ENCODE assay signal across 9 cellular contexts in the genomic region with DNA sequence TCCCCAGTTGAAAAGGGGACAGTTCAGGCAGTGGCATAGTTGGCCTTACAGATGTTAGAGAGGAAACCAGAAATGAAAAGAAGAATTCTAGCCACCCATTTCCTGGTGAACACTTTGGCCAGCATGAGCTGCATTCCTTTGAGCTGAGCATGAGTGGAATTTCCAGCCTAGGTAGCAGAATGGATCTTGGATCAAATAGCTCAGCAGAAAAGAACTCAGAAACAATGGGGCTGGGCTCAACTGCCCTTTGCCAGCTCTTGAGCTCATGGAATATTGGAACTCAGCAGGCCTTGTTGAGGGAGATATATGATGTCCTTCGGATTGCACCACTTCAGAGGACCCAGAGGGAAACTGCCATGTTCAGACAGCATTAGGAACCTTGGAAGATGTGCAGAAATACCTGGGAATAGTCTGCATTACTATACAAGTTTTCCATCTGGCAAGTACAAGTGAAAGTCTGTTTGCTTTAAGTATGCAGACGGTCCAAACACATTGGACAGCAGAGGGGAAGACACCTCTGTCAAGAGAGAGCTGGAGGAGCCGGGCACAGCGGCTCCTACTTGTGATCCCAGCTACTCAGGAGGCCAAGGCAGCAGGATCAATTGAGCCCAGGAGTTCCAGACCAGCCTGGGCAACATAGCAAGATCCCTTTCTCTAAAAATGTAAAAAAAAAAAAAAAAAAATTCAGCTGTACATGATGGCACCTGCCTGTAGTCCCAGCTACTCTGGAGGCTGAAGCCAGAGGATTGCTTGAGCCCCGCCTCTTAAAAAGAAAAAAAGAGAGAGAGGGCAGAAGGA. TPM values are rescaled to one million over a fixed set of nuclear protein-coding genes. Genes with fewer than 3 reads are reported as not detected.
DNase-seq lines count a peak whose midpoint lies in the region; ATAC-seq and TF ChIP-seq lines count a peak whose summit lies in the region.
"Had no signal": no experiment of that assay in that cellular context is flagged by ENCODE, and none has a peak within 500 bp of the region (broad histone marks: within the 10 kb centered on the region; RNA-seq: fewer than 3 reads in every experiment).

No MANE protein-coding gene starts in this region.

- no peak overlapping the region for H3K9ac ChIP-seq in skeletal muscle tissue (ENCODE audit: low read depth in 1 of 3, low read length in 3 of 3)

- ATAC-seq in GM23338 (no peak), T-helper 17 cell (no peak)
- ATAC-seq: activated CD4-positive, CD25-positive, alpha-beta regulatory T cell treated with anti-CD3 and anti-CD28 coated beads, Interleukin-2, amount 50 U/mL, for 24 hours had no signal

- H3K27ac ChIP-seq in GM23338 (ENCODE audit: low read depth) (no peak overlapping the region), skeletal muscle tissue (ENCODE audit: low read depth, low read length) (peak overlapping the region; percentile 15)

- no peak for TF ChIP-seq POLR2A in lower leg skin (IDR thresholded peaks at IDR 0.05)

- H3K79me2 ChIP-seq in GM23338 (replicated peaks; ENCODE audit: insufficient read depth): peaks cover 11% of the 10 kb centered on the region

- H3K4me3 Mint-ChIP-seq in GM23338 (no peak overlapping the region), T-helper 17 cell (no peak overlapping the region)

- H3K27ac Mint-ChIP-seq in GM23338 (0 out of 2 replicates have a peak overlapping the region, but pooled peaks have one; percentile 17), T-helper 17 cell (peak overlapping the region; percentile 98)

- peaks cover 13% of the 10 kb centered on the region for H3K4me1 ChIP-seq in GM23338 (ENCODE audit: insufficient read depth)
- peaks cover 8 to 30% (median 17%) of the 10 kb centered on the region in 3 donors for H3K4me1 ChIP-seq in skeletal muscle tissue (ENCODE audit: control insufficient read depth in 3 of 3, insufficient read depth in 3 of 3, low read length in 3 of 3)

- H3K36me3 ChIP-seq in GM23338 (ENCODE audit: insufficient read depth) (peaks cover 3% of the 10 kb centered on the region; the same call in 1 of the 2 replicates), skeletal muscle tissue (ENCODE audit: control insufficient read depth in 3 of 3, insufficient read depth in 3 of 3, low read length in 3 of 3) (peaks cover 0 to 6% (median 0%) of the 10 kb centered on the region in 3 donors)

- H4K20me1 ChIP-seq in GM23338 (replicated peaks; ENCODE audit: insufficient read depth): peaks cover 9% of the 10 kb centered on the region

- H3K4me2 ChIP-seq in GM23338: no peak overlapping the region

- H3K4me3 ChIP-seq in GM23338 (no peak overlapping the region), skeletal muscle tissue (ENCODE audit: low read length in 3 of 3) (no peak overlapping the region), lower leg skin (ENCODE audit: low read depth, poor library complexity, severe bottlenecking) (no peak overlapping the region)

- peaks cover 13% of the 10 kb centered on the region; the same call in 2 of the 3 replicates for H3K4me1 Mint-ChIP-seq in GM23338
- H3K4me1 Mint-ChIP-seq in T-helper 17 cell: peaks cover 23% of the 10 kb centered on the region

- H3K9me3 ChIP-seq in T-helper 17 cell (ENCODE audit: control insufficient read depth, low read length, poor library complexity, severe bottlenecking) (no peaks in the 10 kb centered on the region), skeletal muscle tissue (ENCODE audit: control insufficient read depth in 3 of 3, low read length in 3 of 3) (no peaks in the 10 kb centered on the region)

- peaks cover 7% of the 10 kb centered on the region for H3K27me3 Mint-ChIP-seq in GM23338 (ENCODE audit: insufficient read depth, low read depth, poor library complexity)
- H3K27me3 Mint-ChIP-seq in T-helper 17 cell: no peaks in the 10 kb centered on the region

- no peaks in the 10 kb centered on the region for H3F3A ChIP-seq in GM23338 (replicated peaks; ENCODE audit: low read depth)

- no peak for TF ChIP-seq CTCF in GM23338 (conservative IDR thresholded peaks at IDR 0.05; ENCODE audit: low read depth in 2 of 2)
- TF ChIP-seq CTCF in lower leg skin (IDR thresholded peaks at IDR 0.05): no peak

- H3K27me3 ChIP-seq in GM23338 (ENCODE audit: insufficient read depth) (no peaks in the 10 kb centered on the region), skeletal muscle tissue (ENCODE audit: control insufficient read depth in 3 of 3, insufficient read depth in 3 of 3, low read length in 3 of 3) (no peaks in the 10 kb centered on the region)

- intact Hi-C loops in lower leg skin (cut with DNase I; ENCODE audit: low total_unique reads): no loop called here

- no peaks in the 10 kb centered on the region for H3K9me3 Mint-ChIP-seq in GM23338

- H3K9me2 ChIP-seq in GM23338 (ENCODE audit: insufficient read depth): no peaks in the 10 kb centered on the region

- H2AFZ ChIP-seq in GM23338: no peak overlapping the region

- DNase-seq in GM23338 (ENCODE audit: low spot score): peak; percentile 51
- DNase-seq in T-helper 17 cell: no peak
- peak; percentile 90 for DNase-seq in glomerular visceral epithelial cell (ENCODE audit: extremely low spot score)
- DNase-seq in lower leg skin (ENCODE audit: low spot score in 2 of 2): no peak
- DNase-seq in GF-D8 (lab: John Stamatoyannopoulos, UW): no peak
- DNase-seq in NCI-H1048 (lab: John Stamatoyannopoulos, UW): no peak
- no peak for DNase-seq in KG1 (lab: John Stamatoyannopoulos, UW)

- H3K36me3 Mint-ChIP-seq in GM23338 (ENCODE audit: low read depth) (peaks cover 9% of the 10 kb centered on the region), T-helper 17 cell (ENCODE audit: low read depth) (no peaks in the 10 kb centered on the region)

- WGBS in lower leg skin, 2 donors: 74 to 77% methylated on average over 5 of the region's 5 CpGs

TF ChIP-seq in GM23338, 12 proteins besides CTCF, POLR2A, EP300 and RAD21:
- TF ChIP-seq NANOG (IDR thresholded peaks at IDR 0.05; ENCODE audit: borderline replicate concordance) (no peak), STAT1 (IDR thresholded peaks at IDR 0.05; ENCODE audit: unreplicated experiment) (no peak), EZH2phosphoT487 (IDR thresholded peaks at IDR 0.05; ENCODE audit: unreplicated experiment) (no peak), ZNF331 (CRISPR knock-in tag; IDR thresholded peaks at IDR 0.05; ENCODE audit: low read depth) (no peak), ZNF114 (CRISPR knock-in tag; IDR thresholded peaks at IDR 0.05) (no peak)
- TF ChIP-seq, protein P1, sequence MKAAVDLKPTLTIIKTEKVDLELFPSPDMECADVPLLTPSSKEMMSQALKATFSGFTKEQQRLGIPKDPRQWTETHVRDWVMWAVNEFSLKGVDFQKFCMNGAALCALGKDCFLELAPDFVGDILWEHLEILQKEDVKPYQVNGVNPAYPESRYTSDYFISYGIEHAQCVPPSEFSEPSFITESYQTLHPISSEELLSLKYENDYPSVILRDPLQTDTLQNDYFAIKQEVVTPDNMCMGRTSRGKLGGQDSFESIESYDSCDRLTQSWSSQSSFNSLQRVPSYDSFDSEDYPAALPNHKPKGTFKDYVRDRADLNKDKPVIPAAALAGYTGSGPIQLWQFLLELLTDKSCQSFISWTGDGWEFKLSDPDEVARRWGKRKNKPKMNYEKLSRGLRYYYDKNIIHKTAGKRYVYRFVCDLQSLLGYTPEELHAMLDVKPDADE (IDR thresholded peaks at IDR 0.05): no peak
- TF ChIP-seq, protein P2, sequence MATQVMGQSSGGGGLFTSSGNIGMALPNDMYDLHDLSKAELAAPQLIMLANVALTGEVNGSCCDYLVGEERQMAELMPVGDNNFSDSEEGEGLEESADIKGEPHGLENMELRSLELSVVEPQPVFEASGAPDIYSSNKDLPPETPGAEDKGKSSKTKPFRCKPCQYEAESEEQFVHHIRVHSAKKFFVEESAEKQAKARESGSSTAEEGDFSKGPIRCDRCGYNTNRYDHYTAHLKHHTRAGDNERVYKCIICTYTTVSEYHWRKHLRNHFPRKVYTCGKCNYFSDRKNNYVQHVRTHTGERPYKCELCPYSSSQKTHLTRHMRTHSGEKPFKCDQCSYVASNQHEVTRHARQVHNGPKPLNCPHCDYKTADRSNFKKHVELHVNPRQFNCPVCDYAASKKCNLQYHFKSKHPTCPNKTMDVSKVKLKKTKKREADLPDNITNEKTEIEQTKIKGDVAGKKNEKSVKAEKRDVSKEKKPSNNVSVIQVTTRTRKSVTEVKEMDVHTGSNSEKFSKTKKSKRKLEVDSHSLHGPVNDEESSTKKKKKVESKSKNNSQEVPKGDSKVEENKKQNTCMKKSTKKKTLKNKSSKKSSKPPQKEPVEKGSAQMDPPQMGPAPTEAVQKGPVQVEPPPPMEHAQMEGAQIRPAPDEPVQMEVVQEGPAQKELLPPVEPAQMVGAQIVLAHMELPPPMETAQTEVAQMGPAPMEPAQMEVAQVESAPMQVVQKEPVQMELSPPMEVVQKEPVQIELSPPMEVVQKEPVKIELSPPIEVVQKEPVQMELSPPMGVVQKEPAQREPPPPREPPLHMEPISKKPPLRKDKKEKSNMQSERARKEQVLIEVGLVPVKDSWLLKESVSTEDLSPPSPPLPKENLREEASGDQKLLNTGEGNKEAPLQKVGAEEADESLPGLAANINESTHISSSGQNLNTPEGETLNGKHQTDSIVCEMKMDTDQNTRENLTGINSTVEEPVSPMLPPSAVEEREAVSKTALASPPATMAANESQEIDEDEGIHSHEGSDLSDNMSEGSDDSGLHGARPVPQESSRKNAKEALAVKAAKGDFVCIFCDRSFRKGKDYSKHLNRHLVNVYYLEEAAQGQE (IDR thresholded peaks at IDR 0.05; ENCODE audit: unreplicated experiment): no peak
TF ChIP-seq in GM23338: peak in this region for 0.

RNA-seq across cellular contexts. Expression of a gene that starts 3.1 kb away (rescaled TPM):
- total RNA-seq in GM23338 (2014; rRNA removed; shearing (Covaris generic)): 119 TPM in 2 replicates
- polyA plus RNA-seq in GM23338 (2016; fragmentation: Nextera tagmentation; extraction: Ambion mirVana): 36.6 and 44.1 TPM in 2 replicates
- 100 to 1,000 TPM; 196 to 239 TPM for total RNA-seq in T-helper 17 cell
- total RNA-seq in skeletal muscle tissue: 121 TPM
- total RNA-seq in lower leg skin: 100 to 1,000 TPM in 2 of 4 donors, 10 to 100 TPM in 2; 84.1 to 113 (median 103) TPM

Comparison
In these comparisons a context has a peak if more than half of its experiments do, and no peak if none do; other contexts are left out.
1. DNase-seq: peak in GM23338 (single experiment) and glomerular visceral epithelial cell (single experiment); none in T-helper 17 cell (0 of 3), lower leg skin (0 of 2), GF-D8 (single experiment), NCI-H1048 (single experiment) and KG1 (single experiment).